In the genomic region with DNA sequence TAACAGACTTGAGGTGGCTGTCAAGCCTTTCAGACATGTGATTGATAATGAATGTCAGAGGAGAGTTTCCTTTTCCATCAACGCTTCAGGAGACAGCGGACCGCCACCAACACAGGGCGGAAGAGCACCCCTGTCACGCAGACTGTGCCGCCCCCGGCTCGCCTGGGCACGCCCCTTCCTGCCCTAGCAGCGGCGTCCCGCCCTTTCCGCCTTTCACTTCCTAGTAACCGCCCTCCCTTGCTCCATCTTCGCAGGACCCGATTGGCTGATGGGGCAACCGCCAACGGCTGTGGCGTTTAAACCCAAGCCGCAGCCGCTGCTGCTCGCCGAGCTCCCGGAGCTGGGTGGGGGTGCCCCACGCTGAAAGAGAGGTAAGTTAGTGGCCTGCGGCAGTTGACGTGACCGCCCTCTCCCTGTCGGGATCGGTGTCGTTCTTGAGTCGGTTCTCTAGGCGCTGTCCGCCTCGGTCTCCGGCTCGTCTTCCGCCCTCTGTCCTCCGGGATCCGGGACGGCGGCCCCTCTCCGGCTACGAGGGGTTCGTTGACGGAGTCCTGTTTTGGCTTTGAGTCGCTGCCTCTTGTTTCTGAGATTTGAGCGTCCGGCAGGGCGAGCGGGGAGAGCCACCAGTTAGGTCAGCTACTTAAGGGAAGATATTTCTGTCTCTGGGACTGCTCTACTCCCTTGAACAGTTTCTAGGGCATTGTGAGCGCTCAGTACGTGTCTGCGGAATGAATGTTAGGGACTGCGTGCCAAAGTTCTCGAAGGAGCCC, we compare ENCODE assay signal across 8 cellular contexts. TPM values are rescaled to one million over a fixed set of nuclear protein-coding genes. Genes with fewer than 3 reads are reported as not detected.
DNase-seq lines count a peak whose midpoint lies in the region; ATAC-seq, FAIRE-seq and TF ChIP-seq lines count a peak whose summit lies in the region.

A gene with protein sequence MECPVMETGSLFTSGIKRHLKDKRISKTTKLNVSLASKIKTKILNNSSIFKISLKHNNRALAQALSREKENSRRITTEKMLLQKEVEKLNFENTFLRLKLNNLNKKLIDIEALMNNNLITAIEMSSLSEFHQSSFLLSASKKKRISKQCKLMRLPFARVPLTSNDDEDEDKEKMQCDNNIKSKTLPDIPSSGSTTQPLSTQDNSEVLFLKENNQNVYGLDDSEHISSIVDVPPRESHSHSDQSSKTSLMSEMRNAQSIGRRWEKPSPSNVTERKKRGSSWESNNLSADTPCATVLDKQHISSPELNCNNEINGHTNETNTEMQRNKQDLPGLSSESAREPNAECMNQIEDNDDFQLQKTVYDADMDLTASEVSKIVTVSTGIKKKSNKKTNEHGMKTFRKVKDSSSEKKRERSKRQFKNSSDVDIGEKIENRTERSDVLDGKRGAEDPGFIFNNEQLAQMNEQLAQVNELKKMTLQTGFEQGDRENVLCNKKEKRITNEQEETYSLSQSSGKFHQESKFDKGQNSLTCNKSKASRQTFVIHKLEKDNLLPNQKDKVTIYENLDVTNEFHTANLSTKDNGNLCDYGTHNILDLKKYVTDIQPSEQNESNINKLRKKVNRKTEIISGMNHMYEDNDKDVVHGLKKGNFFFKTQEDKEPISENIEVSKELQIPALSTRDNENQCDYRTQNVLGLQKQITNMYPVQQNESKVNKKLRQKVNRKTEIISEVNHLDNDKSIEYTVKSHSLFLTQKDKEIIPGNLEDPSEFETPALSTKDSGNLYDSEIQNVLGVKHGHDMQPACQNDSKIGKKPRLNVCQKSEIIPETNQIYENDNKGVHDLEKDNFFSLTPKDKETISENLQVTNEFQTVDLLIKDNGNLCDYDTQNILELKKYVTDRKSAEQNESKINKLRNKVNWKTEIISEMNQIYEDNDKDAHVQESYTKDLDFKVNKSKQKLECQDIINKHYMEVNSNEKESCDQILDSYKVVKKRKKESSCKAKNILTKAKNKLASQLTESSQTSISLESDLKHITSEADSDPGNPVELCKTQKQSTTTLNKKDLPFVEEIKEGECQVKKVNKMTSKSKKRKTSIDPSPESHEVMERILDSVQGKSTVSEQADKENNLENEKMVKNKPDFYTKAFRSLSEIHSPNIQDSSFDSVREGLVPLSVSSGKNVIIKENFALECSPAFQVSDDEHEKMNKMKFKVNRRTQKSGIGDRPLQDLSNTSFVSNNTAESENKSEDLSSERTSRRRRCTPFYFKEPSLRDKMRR (plus strand): TSS at position 326 of the 770 bp plus-strand sequence. CDS start 6,769 bp downstream, outside the sequence.

- peak within 1 kb of the TSS; percentile 65 for H3K9ac ChIP-seq in MM.1S (ENCODE audit: low read length)

- DNase-seq in HCEC 1CT (peak; percentile 97), MM.1S (peak; percentile 97), SHP77 treated with DMSO at 0.1 percent for 48 hours (lab: John Stamatoyannopoulos, UW) (peak; percentile 88), fibroblast of peridontal ligament (ENCODE audit: extremely low read depth) (peak; percentile 88)
- DNase-seq in activated effector memory CD4-positive, alpha-beta T cell treated with Interleukin-2 at 50 U/mL for 16 hours: peak; percentile 96
- DNase-seq in natural killer cell treated with Interleukin-12 subunit alpha and Interleukin-12 subunit beta and Interleukin-15 and Interleukin-18, amount 100 ng/mL, for 72 hours (ENCODE audit: low spot score): peak; percentile 99
- peak; percentile 95 for DNase-seq in stimulated activated naive CD4-positive, alpha-beta T cell treated with Interleukin-2 at 50 U/mL for 16 hours (lab: John Stamatoyannopoulos, UW)

- no peaks in the 10 kb centered on the region for H3K36me3 ChIP-seq in MM.1S (replicated peaks; ENCODE audit: insufficient read depth, low read length)

- FAIRE-seq in G401.6 (lab: Jason Lieb, UNC): peak; percentile 96

- no peaks in the 10 kb centered on the region for H4K20me1 ChIP-seq in MM.1S (ENCODE audit: insufficient read depth, low read length)

- peaks cover 5% of the 10 kb centered on the region; the same call in 1 of the 2 replicates for H3K4me1 ChIP-seq in MM.1S (ENCODE audit: low read length)

- ATAC-seq in natural killer cell treated with Interleukin-12 subunit alpha and Interleukin-12 subunit beta and Interleukin-15 and Interleukin-18, amount 100 ng/mL, for 72 hours: peak; percentile 100

- peaks cover 6% of the 10 kb centered on the region; the same call in 1 of the 2 replicates for H3F3A ChIP-seq in MM.1S (ENCODE audit: insufficient read depth, low read length)

- H3K4me3 Mint-ChIP-seq in natural killer cell treated with Interleukin-12 subunit alpha and Interleukin-12 subunit beta and Interleukin-15 and Interleukin-18, amount 100 ng/mL, for 72 hours: peak within 1 kb of the TSS; percentile 99

- H3K27ac Mint-ChIP-seq in natural killer cell treated with Interleukin-12 subunit alpha and Interleukin-12 subunit beta and Interleukin-15 and Interleukin-18, amount 100 ng/mL, for 72 hours: peak within 1 kb of the TSS; percentile 96 to 97

- peaks cover 4% of the 10 kb centered on the region for H3K36me3 Mint-ChIP-seq in natural killer cell treated with Interleukin-12 subunit alpha and Interleukin-12 subunit beta and Interleukin-15 and Interleukin-18, amount 100 ng/mL, for 72 hours

- no peaks in the 10 kb centered on the region for H3K9me3 ChIP-seq in MM.1S (replicated peaks; ENCODE audit: insufficient read depth, low read length)

- peak within 1 kb of the TSS; percentile 83 for H3K4me3 ChIP-seq in MM.1S (ENCODE audit: low read length)

- peak; percentile 13; the same call in 1 of the 2 replicates for TF ChIP-seq CTCF in MM.1S (IDR thresholded peaks at IDR 0.05; ENCODE audit: low read length)

- H3K27me3 ChIP-seq in MM.1S (replicated peaks; ENCODE audit: insufficient read depth, low read length): no peaks in the 10 kb centered on the region; the same call in 1 of the 2 replicates

- H3K27ac ChIP-seq in MM.1S (ENCODE audit: low read length): peak within 1 kb of the TSS; percentile 48; the same call in 1 of the 2 replicates

- H3K9me2 ChIP-seq in MM.1S (replicated peaks; ENCODE audit: insufficient read depth, low read length): no peaks in the 10 kb centered on the region

- H3K9me3 Mint-ChIP-seq in natural killer cell treated with Interleukin-12 subunit alpha and Interleukin-12 subunit beta and Interleukin-15 and Interleukin-18, amount 100 ng/mL, for 72 hours: no peaks in the 10 kb centered on the region

- peak within 1 kb of the TSS; percentile 92 for H3K4me2 ChIP-seq in MM.1S (ENCODE audit: low read depth, low read length)

- peak within 1 kb of the TSS; percentile 97 for H2AFZ ChIP-seq in MM.1S (ENCODE audit: low read length)

- H3K27me3 Mint-ChIP-seq in natural killer cell treated with Interleukin-12 subunit alpha and Interleukin-12 subunit beta and Interleukin-15 and Interleukin-18, amount 100 ng/mL, for 72 hours: peaks cover 4 to 8% of the 10 kb centered on the region in 2 donors

- peaks cover 48% of the 10 kb centered on the region for H3K79me2 ChIP-seq in MM.1S (ENCODE audit: low read length)

- peaks cover 13 to 34% of the 10 kb centered on the region in 2 donors for H3K4me1 Mint-ChIP-seq in natural killer cell treated with Interleukin-12 subunit alpha and Interleukin-12 subunit beta and Interleukin-15 and Interleukin-18, amount 100 ng/mL, for 72 hours (ENCODE audit: low read depth in 2 of 2)

RNA-seq across cellular contexts. Expression of the gene that starts here (rescaled TPM):
- total RNA-seq in natural killer cell treated with Interleukin-12 subunit alpha and Interleukin-12 subunit beta and Interleukin-15 and Interleukin-18, amount 100 ng/mL, for 72 hours: 10 to 100 TPM; 18.2 to 31.0 TPM

Comparison
In these comparisons a context has a peak if more than half of its experiments do, and no peak if none do; other contexts are left out.
1. Peak in every context shown above with its lines: DNase-seq, ATAC-seq, H3K4me3 ChIP-seq and H3K27ac ChIP-seq.